In genomic region chr2:172931923-172932520, GRCh38 we compare ENCODE assay signal across 8 cellular contexts.
DNase-seq lines count a peak whose midpoint lies in the region; ATAC-seq, FAIRE-seq and TF ChIP-seq lines count a peak whose summit lies in the region.

No MANE protein-coding gene starts in this region.

- POLR2A ChIA-PET in K562 (lab: Yijun Ruan, JAX), result interaction anchor here (0.5 to 0.9 kb wide), 3 partner anchors 31 to 820 kb away, joined by 3 to 4 read pairs (median 3); no protein-coding TSS in a partner anchor

- BruUV-seq in K562 (replicated peaks; lab: Mats Ljungman, UMichigan), result no TSS peak

- WGBS in K562 (ENCODE audit: insufficient coverage, low coverage, missing lambda C conversion rate), result 0% methylated on average over 5 of the region's 8 CpGs

- CTCF ChIA-PET in K562 (lab: Yijun Ruan, JAX; ENCODE audit: low intra/inter-chr PET ratio), result interaction anchor here (0.8 to 3.4 kb wide), 4 partner anchors 65 to 125 kb away, joined by 3 to 19 read pairs (median 13); no protein-coding TSS in a partner anchor

- no peaks in the 10 kb centered on the region for H4K20me1 ChIP-seq in K562 (replicated peaks; ENCODE audit: control insufficient read depth, insufficient read depth, low read length)

- FAIRE-seq in K562 (lab: Jason Lieb, UNC) (peak; percentile 92), kidney (lab: Jason Lieb, UNC) (peak; percentile 39)

- H3K4me1 ChIP-seq in K562 (replicated peaks in 1 of 2; ENCODE audit: control insufficient read depth in 2 of 2, insufficient read depth in 2 of 2, low read length in 2 of 2) (peaks cover 0 to 8% of the 10 kb centered on the region in 2 experiments; a peak in 3 of 5 replicates), kidney (ENCODE audit: control insufficient read depth in 1 of 2, insufficient read depth in 1 of 2, low read depth in 1 of 2, low read length in 2 of 2) (peaks cover 0 to 10% of the 10 kb centered on the region in 2 donors)

- peak in 1 of 2 experiments; percentile 76; a peak in 3 of 4 replicates for TF ChIP-seq RAD21 in K562 (CRISPR knock-in tag; conservative IDR thresholded peaks at IDR 0.05 in 1 of 2, IDR thresholded peaks at IDR 0.05 in 1 of 2)

- H3K9me3 ChIP-seq in K562 (replicated peaks; ENCODE audit: control insufficient read depth, insufficient read depth, low read depth, low read length) (no peaks in the 10 kb centered on the region), kidney (ENCODE audit: control insufficient read depth in 1 of 2, low read length in 2 of 2) (no peaks in the 10 kb centered on the region)

- H3K4me2 ChIP-seq in K562 (ENCODE audit: insufficient read depth, low read length), result no peak overlapping the region

- H2AFZ ChIP-seq in K562 (ENCODE audit: low read depth, low read length), result no peak overlapping the region

- ATAC-seq in K562, result peak; percentile 88
- ATAC-seq in HG02973 (IDR thresholded peaks at IDR 0.05; ENCODE audit: unreplicated experiment), result no peak
- no peak for ATAC-seq in GM19455 (IDR thresholded peaks at IDR 0.05; ENCODE audit: unreplicated experiment)

- intact Hi-C loops in K562 (cut with micrococcal nuclease) (loop anchor here (1.0 to 5.0 kb wide), 3 partner anchors 68 to 225 kb away; no protein-coding TSS in a partner anchor), kidney (cut with DNase I) (loop anchor here (5.0 kb wide), 1 partner anchor 115 kb away; no protein-coding TSS in a partner anchor)

- DNase-seq in GDM1 (lab: John Stamatoyannopoulos, UW), result peak; percentile 25
- DNase-seq in NB4 (ENCODE audit: low read depth), result peak; percentile 81
- DNase-seq in T-helper 9 cell, result peak; percentile 40
- peak; percentile 40 to 79 (median 44) for DNase-seq in K562 (ENCODE audit: extremely low read depth in 1 of 4, low spot score in 3 of 4)
- DNase-seq in kidney, result no peak
- peak; percentile 66 for DNase-seq in stimulated activated CD4-positive, alpha-beta T cell treated with anti-CD3 and anti-CD28 coated beads, Interleukin-4, amount 100 ng/mL, for 1 hour

- TF ChIP-seq POLR2A in NB4 (IDR thresholded peaks at IDR 0.05; ENCODE audit: extremely low read depth, insufficient read length) (no peak), K562 (conservative IDR thresholded peaks at IDR 0.05) (no peak)

- H3K27ac ChIP-seq in K562 (ENCODE audit: extremely low read depth, low read depth, low read length) (no peak overlapping the region), kidney (ENCODE audit: low read depth in 2 of 2, low read length in 2 of 2) (no peak overlapping the region)

- in situ Hi-C loops in K562 (cut with MboI), result loop anchor here (5.0 kb wide), 1 partner anchor 125 kb away; no protein-coding TSS in a partner anchor

- no peak overlapping the region for H3K4me3 ChIP-seq in NB4 (ENCODE audit: low read depth, low read length)
- H3K4me3 ChIP-seq in K562, result no peak overlapping the region
- H3K4me3 ChIP-seq in kidney (ENCODE audit: low read length in 2 of 2), result no peak overlapping the region

- TF ChIP-seq CTCF in NB4 (IDR thresholded peaks at IDR 0.05; ENCODE audit: low read depth, low read length), result peak; percentile 82
- TF ChIP-seq CTCF in K562 (IDR thresholded peaks at IDR 0.05 in 2 of 3, conservative IDR thresholded peaks at IDR 0.05 in 1 of 3; ENCODE audit: insufficient read depth in 2 of 3, low read depth in 1 of 3, low read length in 3 of 3), result peak; percentile 68 to 86 (median 72); a peak in 5 of 6 replicates
- TF ChIP-seq CTCF in kidney (IDR thresholded peaks at IDR 0.05; ENCODE audit: borderline replicate concordance, extremely low read depth, insufficient read depth), result peak; percentile 73

- H3K36me3 ChIP-seq in K562 (ENCODE audit: control insufficient read depth, insufficient read depth, low read length) (no peaks in the 10 kb centered on the region), kidney (ENCODE audit: control insufficient read depth in 1 of 2, insufficient read depth in 2 of 2, low read length in 2 of 2) (no peaks in the 10 kb centered on the region)

- H3K79me2 ChIP-seq in K562 (ENCODE audit: control insufficient read depth, insufficient read depth, low read length), result no peaks in the 10 kb centered on the region

- H3K27me3 ChIP-seq in K562 (ENCODE audit: control insufficient read depth in 2 of 2, insufficient read depth in 2 of 2, low read length in 2 of 2), result peaks cover 0 to 3% of the 10 kb centered on the region in 2 experiments; a peak in 1 of 5 replicates

- H3K9ac ChIP-seq in K562 (ENCODE audit: insufficient read depth in 1 of 2, low read depth in 2 of 2, low read length in 2 of 2), result no peak overlapping the region
- no peak overlapping the region for H3K9ac ChIP-seq in kidney (ENCODE audit: low read length in 2 of 2)

- H3K9me1 ChIP-seq in K562 (ENCODE audit: control insufficient read depth, insufficient read depth, low read length), result no peaks in the 10 kb centered on the region

- no peak for TF ChIP-seq EP300 in K562 (IDR thresholded peaks at IDR 0.05; ENCODE audit: low read length)

TF ChIP-seq in K562, 482 proteins besides CTCF, POLR2A, EP300 and RAD21:
- 0 out of 2 replicates have a peak, but pooled peaks have one; percentile 26 for TF ChIP-seq POLR2H (tag; IDR thresholded peaks at IDR 0.05; ENCODE audit: low read depth)
- peak; percentile 66 for TF ChIP-seq SMC3 (conservative IDR thresholded peaks at IDR 0.05; ENCODE audit: insufficient read depth, low read depth, low read length)
- no peak for TF ChIP-seq ZNF384 (IDR thresholded peaks at IDR 0.05; ENCODE audit: low read depth, low read length)
TF ChIP-seq in K562: peak in this region for 2.
